14 cellular contexts compared by ENCODE assay signal in genomic region chr10:102281103-102281502, GRCh38. TPM values are rescaled to one million over a fixed set of nuclear protein-coding genes. Genes with fewer than 3 reads are reported as not detected.
DNase-seq lines count a peak whose midpoint lies in the region; ATAC-seq, FAIRE-seq and TF ChIP-seq lines count a peak whose summit lies in the region.
"Had no signal": no experiment of that assay in that cellular context is flagged by ENCODE, and none has a peak within 500 bp of the region (broad histone marks: within the 10 kb centered on the region; RNA-seq: fewer than 3 reads in every experiment).

No MANE protein-coding gene starts in this region.

- H3K9me3 ChIP-seq in Karpas-422 (ENCODE audit: low read length), result no peaks in the 10 kb centered on the region
- H3K9me3 ChIP-seq: adrenal gland had no signal

- no peak for FAIRE-seq in urothelium cell line (lab: Jason Lieb, UNC)

- CTCF ChIA-PET in T-cell (lab: Charles Lee), result no interaction called here

- no peaks in the 10 kb centered on the region for H3K27me3 ChIP-seq in Karpas-422 (ENCODE audit: low read length)
- H3K27me3 ChIP-seq: adrenal gland had no signal

- H2AFZ ChIP-seq in Karpas-422 (ENCODE audit: low read length), result no peak overlapping the region

- H4K20me1 ChIP-seq in Karpas-422 (ENCODE audit: insufficient read depth, low read depth, low read length), result no peaks in the 10 kb centered on the region

- no peaks in the 10 kb centered on the region for H3K9me2 ChIP-seq in Karpas-422 (replicated peaks; ENCODE audit: insufficient read depth, low read length)

- H3K27ac Mint-ChIP-seq in nephron (peak overlapping the region; percentile 80 to 95 (median 85)), T-cell (no peak overlapping the region)

- TF ChIP-seq CTCF in choroid plexus epithelial cell (conservative IDR thresholded peaks at IDR 0.05; ENCODE audit: low read depth, low read length) (no peak), nephron (IDR thresholded peaks at IDR 0.05; ENCODE audit: unreplicated experiment in 3 of 3) (no peak)

- H3K4me1 ChIP-seq in Karpas-422 (ENCODE audit: low read length), result peaks cover 14% of the 10 kb centered on the region

- no peak for ATAC-seq in T-cell (replicated peaks in 1 of 4)

- peak overlapping the region; percentile 22 for H3K4me2 ChIP-seq in Karpas-422 (ENCODE audit: low read depth, low read length, poor library complexity, severe bottlenecking)

- H3K4me3 Mint-ChIP-seq in nephron (peak overlapping the region; percentile 50 to 66 (median 57)), T-cell (peak overlapping the region in 1 of 3 donors; percentile 53)

- H3K79me2 ChIP-seq in Karpas-422 (ENCODE audit: low read length), result peaks cover 31% of the 10 kb centered on the region

- no peak overlapping the region for H3K27ac ChIP-seq in Karpas-422 (ENCODE audit: low read length)

- H3K9me3 Mint-ChIP-seq in nephron, result no peaks in the 10 kb centered on the region
- no peaks in the 10 kb centered on the region for H3K9me3 Mint-ChIP-seq in T-cell

- POLR2A ChIA-PET in T-cell (lab: Charles Lee), result no interaction called here

- H3K4me1 Mint-ChIP-seq in nephron (peaks cover 66% of the 10 kb centered on the region), T-cell (peaks cover 60 to 70% (median 66%) of the 10 kb centered on the region in 3 donors)

- H3K27me3 Mint-ChIP-seq in nephron (ENCODE audit: low read depth) (no peaks in the 10 kb centered on the region), T-cell (no peaks in the 10 kb centered on the region)

- DNase-seq in DMS 273 (lab: John Stamatoyannopoulos, UW; ENCODE audit: unreplicated experiment) (peak; percentile 67), Karpas-422 (no peak), choroid plexus epithelial cell (ENCODE audit: low read depth) (peak; percentile 57), urothelium cell line (ENCODE audit: low spot score) (no peak), NCI-H2081 treated with DMSO at 0.1 percent for 48 hours (lab: John Stamatoyannopoulos, UW) (no peak), T-cell (no peak)
- DNase-seq in effector CD8-positive, alpha-beta T cell (lab: John Stamatoyannopoulos, UW), result no peak
- DNase-seq: activated CD4-positive, alpha-beta T cell treated with anti-CD3 and anti-CD28 coated beads for 1 hour; DND-41 had no signal

- H3K4me3 ChIP-seq in Karpas-422 (ENCODE audit: low read length) (no peak overlapping the region), choroid plexus epithelial cell (ENCODE audit: low read depth, low read length) (no peak overlapping the region)

- H3K36me3 ChIP-seq in Karpas-422 (ENCODE audit: insufficient read depth, low read length), result no peaks in the 10 kb centered on the region
- H3K36me3 ChIP-seq: adrenal gland had no signal

- peaks cover 19% of the 10 kb centered on the region for H3K36me3 Mint-ChIP-seq in nephron (ENCODE audit: low read depth)
- peaks cover 18% of the 10 kb centered on the region for H3K36me3 Mint-ChIP-seq in T-cell

- H3K9ac ChIP-seq in Karpas-422 (ENCODE audit: low read length), result peak overlapping the region; percentile 6; the same call in 1 of the 2 replicates

RNA-seq across cellular contexts. Expression of gene GBF1, which starts 35.8 kb away (rescaled TPM):
- total RNA-seq in Karpas-422 (2014; rRNA removed; shearing (Covaris generic); ENCODE audit: low replicate concordance), result 7.6 and 12.5 TPM in 2 replicates
- total RNA-seq in T-cell, result 10 to 100 TPM; 37.2 to 41.1 (median 38.7) TPM

RNA-seq across cellular contexts. Expression of gene PITX3, which starts 39.8 kb away (rescaled TPM):
- total RNA-seq in Karpas-422 (2014; rRNA removed; shearing (Covaris generic); ENCODE audit: low replicate concordance), result not detected in 2 replicates
- total RNA-seq in T-cell, result not detected
- total RNA-seq: H4, lung microvascular endothelial cell, sciatic nerve had no signal

RNA-seq across cellular contexts. Expression of gene ELOVL3, which starts 55.0 kb away (rescaled TPM):
- total RNA-seq in Karpas-422 (2014; rRNA removed; shearing (Covaris generic); ENCODE audit: low replicate concordance), result not detected in 2 replicates
- total RNA-seq in T-cell, result not detected
- total RNA-seq: H4, lung microvascular endothelial cell, sciatic nerve had no signal

Comparison
In these comparisons a context has a peak if more than half of its experiments do, and no peak if none do; other contexts are left out.
1. DNase-seq: peak in DMS 273 (single experiment) and choroid plexus epithelial cell (single experiment); none in Karpas-422 (single experiment), urothelium cell line (single experiment), NCI-H2081 treated with DMSO at 0.1 percent for 48 hours (single experiment), T-cell (0 of 34) and effector CD8-positive, alpha-beta T cell (single experiment).
2. H3K27ac Mint-ChIP-seq: peak in nephron (3 of 3); none in T-cell (0 of 2).